In the genomic region with DNA sequence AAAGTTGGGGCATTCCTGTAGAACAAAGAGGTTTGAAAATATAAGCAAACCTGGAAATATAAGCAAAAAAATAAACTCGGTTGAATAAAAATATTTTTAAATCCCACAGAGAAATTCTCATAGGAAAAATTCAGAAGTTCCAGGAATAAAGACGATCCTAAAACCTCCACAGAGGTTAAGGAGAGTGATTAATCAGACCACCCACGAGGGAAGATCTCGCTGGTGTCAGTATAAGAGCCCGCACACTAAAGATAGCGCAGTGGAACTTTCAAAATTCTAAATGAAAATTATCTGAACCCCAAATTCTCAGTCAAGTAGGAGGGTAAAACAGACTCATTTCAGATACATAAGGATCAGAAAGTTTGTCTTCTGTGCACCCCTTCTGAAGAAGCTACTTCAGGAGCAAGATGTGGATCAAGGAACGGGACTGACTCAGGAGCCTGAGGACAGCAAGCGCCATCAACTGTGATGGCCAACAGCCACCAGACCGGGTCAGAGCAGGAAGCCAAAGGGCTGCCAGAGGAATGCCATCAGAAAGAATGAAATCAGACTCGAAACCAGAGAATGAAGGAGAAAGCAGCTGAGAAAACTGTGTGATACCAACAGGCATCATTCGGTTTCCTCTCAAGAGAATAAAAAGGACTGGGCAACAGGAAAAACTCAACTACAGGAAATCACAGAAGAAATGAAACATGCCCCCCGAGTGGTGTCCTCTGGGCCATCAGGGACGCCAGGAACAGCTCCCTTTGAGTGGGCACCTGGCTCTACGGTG, we compare ENCODE assay signal across 12 cellular contexts.
DNase-seq lines count a peak whose midpoint lies in the region; ATAC-seq, FAIRE-seq and TF ChIP-seq lines count a peak whose summit lies in the region.
"Had no signal": no experiment of that assay in that cellular context is flagged by ENCODE, and none has a peak within 500 bp of the region (broad histone marks: within the 10 kb centered on the region; RNA-seq: fewer than 3 reads in every experiment).

No MANE protein-coding gene starts in this region.

- peak overlapping the region; percentile 5 to 58 (median 44); a peak in 17 of 20 replicates for H3K4me3 ChIP-seq in BLaER1 treated with 17β-estradiol and CSF1 and Interleukin-3, amounts not matched to agents 10 nM and 100 nM
- H3K4me3 ChIP-seq: K562 had no signal

- H3K27ac ChIP-seq in BLaER1 treated with 17β-estradiol and CSF1 and Interleukin-3, amounts not matched to agents 10 nM and 100 nM, result peak overlapping the region; percentile 47 to 89 (median 80)

- no peaks in the 10 kb centered on the region for H3K9me3 ChIP-seq in BLaER1 treated with 17β-estradiol and CSF1 and Interleukin-3, amounts not matched to agents 10 nM and 100 nM (replicated peaks in 1 of 11)

- no peak for ATAC-seq in activated naive CD8-positive, alpha-beta T cell treated with anti-CD3 and anti-CD28 coated beads, Interleukin-2, amount 50 U/mL, for 24 hours
- ATAC-seq: K562 had no signal

- H3K4me1 ChIP-seq in BLaER1 treated with 17β-estradiol and CSF1 and Interleukin-3, amounts not matched to agents 10 nM and 100 nM, result peaks cover 93 to 98% (median 96%) of the 10 kb centered on the region in 10 experiments

- peak overlapping the region; percentile 46 to 83 (median 70); a peak in 21 of 22 replicates for H3K9ac ChIP-seq in BLaER1 treated with 17β-estradiol and CSF1 and Interleukin-3, amounts not matched to agents 10 nM and 100 nM

- FAIRE-seq in GM19239 (lab: Jason Lieb, UNC), result peak; percentile 47
- FAIRE-seq: D721Med, K562 had no signal

- peak overlapping the region; percentile 90 to 99 (median 97) for H3K4me2 ChIP-seq in BLaER1 treated with 17β-estradiol and CSF1 and Interleukin-3, amounts not matched to agents 10 nM and 100 nM

- no peak for DNase-seq in GM19239 (ENCODE audit: insufficient read length, low spot score)
- no peak for DNase-seq in activated naive CD8-positive, alpha-beta T cell treated with anti-CD3 and anti-CD28 coated beads, Interleukin-2, amount 50 U/mL, for 24 hours
- no peak for DNase-seq in NCI-H226
- no peak for DNase-seq in T1000 (lab: John Stamatoyannopoulos, UW)
- no peak for DNase-seq in AML-193 (lab: John Stamatoyannopoulos, UW)
- DNase-seq in GOT3 (lab: John Stamatoyannopoulos, UW), result no peak
- DNase-seq: kidney glomerular epithelial cell, NCI-H524 had no signal

- peak overlapping the region; percentile 91 for H3K27ac Mint-ChIP-seq in activated naive CD8-positive, alpha-beta T cell treated with anti-CD3 and anti-CD28 coated beads, Interleukin-2, amount 50 U/mL, for 24 hours
- H3K27ac Mint-ChIP-seq in nephron, result peak overlapping the region in 2 of 3 experiments; percentile 22

- no peak for TF ChIP-seq CTCF in nephron (IDR thresholded peaks at IDR 0.05; ENCODE audit: unreplicated experiment in 3 of 3)

- H4K20me1 ChIP-seq in BLaER1 treated with 17β-estradiol and CSF1 and Interleukin-3, amounts not matched to agents 10 nM and 100 nM, result peaks cover 0 to 100% (median 60%) of the 10 kb centered on the region in 11 experiments; a peak in 15 of 22 replicates

- no peaks in the 10 kb centered on the region for H3K9me3 Mint-ChIP-seq in activated naive CD8-positive, alpha-beta T cell treated with anti-CD3 and anti-CD28 coated beads, Interleukin-2, amount 50 U/mL, for 24 hours
- H3K9me3 Mint-ChIP-seq in nephron, result no peaks in the 10 kb centered on the region

- H3K36me3 ChIP-seq in BLaER1 treated with 17β-estradiol and CSF1 and Interleukin-3, amounts not matched to agents 10 nM and 100 nM, result peaks cover 0 to 13% (median 0%) of the 10 kb centered on the region in 11 experiments; a peak in 6 of 22 replicates

- H3K4me3 Mint-ChIP-seq in activated naive CD8-positive, alpha-beta T cell treated with anti-CD3 and anti-CD28 coated beads, Interleukin-2, amount 50 U/mL, for 24 hours, result peak overlapping the region; percentile 71
- peak overlapping the region in 2 of 3 experiments; percentile 13 to 41 for H3K4me3 Mint-ChIP-seq in nephron

- no peaks in the 10 kb centered on the region for H3K36me3 Mint-ChIP-seq in activated naive CD8-positive, alpha-beta T cell treated with anti-CD3 and anti-CD28 coated beads, Interleukin-2, amount 50 U/mL, for 24 hours (ENCODE audit: low read depth)
- H3K36me3 Mint-ChIP-seq in nephron (ENCODE audit: low read depth), result no peaks in the 10 kb centered on the region

- no peaks in the 10 kb centered on the region for H3K27me3 Mint-ChIP-seq in activated naive CD8-positive, alpha-beta T cell treated with anti-CD3 and anti-CD28 coated beads, Interleukin-2, amount 50 U/mL, for 24 hours
- H3K27me3 Mint-ChIP-seq in nephron (ENCODE audit: low read depth), result peaks cover 18% of the 10 kb centered on the region

- peaks cover 89% of the 10 kb centered on the region for H3K4me1 Mint-ChIP-seq in activated naive CD8-positive, alpha-beta T cell treated with anti-CD3 and anti-CD28 coated beads, Interleukin-2, amount 50 U/mL, for 24 hours
- peaks cover 54% of the 10 kb centered on the region for H3K4me1 Mint-ChIP-seq in nephron

- no peaks in the 10 kb centered on the region for H3K27me3 ChIP-seq in BLaER1 treated with 17β-estradiol and CSF1 and Interleukin-3, amounts not matched to agents 10 nM and 100 nM
